In the genomic region with DNA sequence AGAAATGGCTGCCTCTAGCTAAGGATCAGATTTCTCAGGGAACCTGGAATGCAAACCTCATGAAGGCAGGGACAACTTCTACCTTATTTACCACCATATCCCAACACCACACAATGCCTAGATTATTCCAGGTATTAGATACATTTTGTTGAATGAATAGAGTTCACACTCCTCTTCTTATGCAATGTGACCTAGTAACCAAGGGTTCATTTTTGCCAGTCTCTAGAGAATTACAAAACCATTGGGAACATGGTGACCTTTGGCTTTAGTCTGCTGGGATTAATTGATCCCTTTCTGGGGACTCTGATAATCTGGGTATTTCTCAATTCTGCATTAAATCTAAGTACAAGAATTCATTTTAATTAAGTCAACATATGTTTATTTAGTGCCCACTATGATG, we compare ENCODE assay signal across 1 cellular context.
TF ChIP-seq lines count a peak whose summit lies in the region.

No MANE protein-coding gene starts in this region.

TF ChIP-seq in HepG2, 621 proteins besides CTCF, POLR2A, EP300 and RAD21 (continued from another document and continues in another):
- TF ChIP-seq ZBED4 (CRISPR knock-in tag; IDR thresholded peaks at IDR 0.05; ENCODE audit: borderline replicate concordance) = no peak
- peak; percentile 86 for TF ChIP-seq NR2F2 (IDR thresholded peaks at IDR 0.05; ENCODE audit: borderline replicate concordance, low read depth)
- TF ChIP-seq HOXA3 (CRISPR knock-in tag; IDR thresholded peaks at IDR 0.05) = no peak
- TF ChIP-seq ELF1 (CRISPR knock-in tag; IDR thresholded peaks at IDR 0.05) = no peak
- no peak for TF ChIP-seq ZNF747 (CRISPR knock-in tag; IDR thresholded peaks at IDR 0.05; ENCODE audit: borderline replicate concordance)
- peak; percentile 58; the same call in 1 of the 2 replicates for TF ChIP-seq KDM1A (CRISPR knock-in tag; IDR thresholded peaks at IDR 0.05)
- TF ChIP-seq ZNF543 (CRISPR knock-in tag; IDR thresholded peaks at IDR 0.05) = no peak
- 0 out of 2 replicates have a peak, but pooled peaks have one; percentile 21 for TF ChIP-seq MIER2 (CRISPR knock-in tag; IDR thresholded peaks at IDR 0.05)
- no peak for TF ChIP-seq SIN3B (IDR thresholded peaks at IDR 0.05; ENCODE audit: low read length)
- TF ChIP-seq, protein P1, sequence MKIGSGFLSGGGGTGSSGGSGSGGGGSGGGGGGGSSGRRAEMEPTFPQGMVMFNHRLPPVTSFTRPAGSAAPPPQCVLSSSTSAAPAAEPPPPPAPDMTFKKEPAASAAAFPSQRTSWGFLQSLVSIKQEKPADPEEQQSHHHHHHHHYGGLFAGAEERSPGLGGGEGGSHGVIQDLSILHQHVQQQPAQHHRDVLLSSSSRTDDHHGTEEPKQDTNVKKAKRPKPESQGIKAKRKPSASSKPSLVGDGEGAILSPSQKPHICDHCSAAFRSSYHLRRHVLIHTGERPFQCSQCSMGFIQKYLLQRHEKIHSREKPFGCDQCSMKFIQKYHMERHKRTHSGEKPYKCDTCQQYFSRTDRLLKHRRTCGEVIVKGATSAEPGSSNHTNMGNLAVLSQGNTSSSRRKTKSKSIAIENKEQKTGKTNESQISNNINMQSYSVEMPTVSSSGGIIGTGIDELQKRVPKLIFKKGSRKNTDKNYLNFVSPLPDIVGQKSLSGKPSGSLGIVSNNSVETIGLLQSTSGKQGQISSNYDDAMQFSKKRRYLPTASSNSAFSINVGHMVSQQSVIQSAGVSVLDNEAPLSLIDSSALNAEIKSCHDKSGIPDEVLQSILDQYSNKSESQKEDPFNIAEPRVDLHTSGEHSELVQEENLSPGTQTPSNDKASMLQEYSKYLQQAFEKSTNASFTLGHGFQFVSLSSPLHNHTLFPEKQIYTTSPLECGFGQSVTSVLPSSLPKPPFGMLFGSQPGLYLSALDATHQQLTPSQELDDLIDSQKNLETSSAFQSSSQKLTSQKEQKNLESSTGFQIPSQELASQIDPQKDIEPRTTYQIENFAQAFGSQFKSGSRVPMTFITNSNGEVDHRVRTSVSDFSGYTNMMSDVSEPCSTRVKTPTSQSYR (CRISPR knock-in tag; IDR thresholded peaks at IDR 0.05; ENCODE audit: borderline replicate concordance) = no peak
- no peak for TF ChIP-seq TCF7L2 (IDR thresholded peaks at IDR 0.05; ENCODE audit: low read depth, low read length)
- no peak for TF ChIP-seq BHLHE40 (IDR thresholded peaks at IDR 0.05; ENCODE audit: low read length)
- TF ChIP-seq ZNF276 (CRISPR knock-in tag; IDR thresholded peaks at IDR 0.05; ENCODE audit: low read depth) = no peak
- TF ChIP-seq ZNF317 (CRISPR knock-in tag; IDR thresholded peaks at IDR 0.05) = no peak
- no peak for TF ChIP-seq HNRNPK (IDR thresholded peaks at IDR 0.05; ENCODE audit: low read depth, low read length, poor library complexity, severe bottlenecking)
- TF ChIP-seq FOXA3 (CRISPR knock-in tag; IDR thresholded peaks at IDR 0.05) = peak; percentile 69; the same call in 1 of the 2 replicates
- TF ChIP-seq ZNF674 (CRISPR knock-in tag; IDR thresholded peaks at IDR 0.05; ENCODE audit: low read depth) = no peak
- TF ChIP-seq, protein P2, sequence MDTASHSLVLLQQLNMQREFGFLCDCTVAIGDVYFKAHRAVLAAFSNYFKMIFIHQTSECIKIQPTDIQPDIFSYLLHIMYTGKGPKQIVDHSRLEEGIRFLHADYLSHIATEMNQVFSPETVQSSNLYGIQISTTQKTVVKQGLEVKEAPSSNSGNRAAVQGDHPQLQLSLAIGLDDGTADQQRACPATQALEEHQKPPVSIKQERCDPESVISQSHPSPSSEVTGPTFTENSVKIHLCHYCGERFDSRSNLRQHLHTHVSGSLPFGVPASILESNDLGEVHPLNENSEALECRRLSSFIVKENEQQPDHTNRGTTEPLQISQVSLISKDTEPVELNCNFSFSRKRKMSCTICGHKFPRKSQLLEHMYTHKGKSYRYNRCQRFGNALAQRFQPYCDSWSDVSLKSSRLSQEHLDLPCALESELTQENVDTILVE (CRISPR knock-in tag; IDR thresholded peaks at IDR 0.05) = 0 out of 2 replicates have a peak, but pooled peaks have one; percentile 13
- TF ChIP-seq NR0B2 (CRISPR knock-in tag; IDR thresholded peaks at IDR 0.05) = no peak
- TF ChIP-seq TRIM24 (CRISPR knock-in tag; IDR thresholded peaks at IDR 0.05) = peak; percentile 89
- no peak for TF ChIP-seq ZNF335 (CRISPR knock-in tag; IDR thresholded peaks at IDR 0.05)
- TF ChIP-seq NCOA2 (CRISPR knock-in tag; IDR thresholded peaks at IDR 0.05) = peak; percentile 37; the same call in 1 of the 2 replicates
- TF ChIP-seq NR2F1 (CRISPR knock-in tag; IDR thresholded peaks at IDR 0.05) = peak; percentile 87 to 88
- peak; percentile 71; the same call in 1 of the 2 replicates for TF ChIP-seq FOXK1 (CRISPR knock-in tag; IDR thresholded peaks at IDR 0.05; ENCODE audit: borderline replicate concordance, low read depth)
- no peak for TF ChIP-seq SP5 (CRISPR knock-in tag; IDR thresholded peaks at IDR 0.05; ENCODE audit: borderline replicate concordance, low read depth)
- TF ChIP-seq HDAC2 (CRISPR knock-in tag; IDR thresholded peaks at IDR 0.05) = peak; percentile 62
- TF ChIP-seq ZBTB21 (CRISPR knock-in tag; IDR thresholded peaks at IDR 0.05) = no peak
- TF ChIP-seq SOX5 (CRISPR knock-in tag; IDR thresholded peaks at IDR 0.05; ENCODE audit: borderline replicate concordance) = 0 out of 2 replicates have a peak, but pooled peaks have one; percentile 52
- no peak for TF ChIP-seq JUN (CRISPR knock-in tag; IDR thresholded peaks at IDR 0.05)
- TF ChIP-seq ZNF672 (CRISPR knock-in tag; IDR thresholded peaks at IDR 0.05) = no peak
- TF ChIP-seq ZNF24 (IDR thresholded peaks at IDR 0.05) = peak; percentile 80
- TF ChIP-seq FOXM1 (CRISPR knock-in tag; IDR thresholded peaks at IDR 0.05) = no peak
- no peak for TF ChIP-seq ZNF577 (CRISPR knock-in tag; IDR thresholded peaks at IDR 0.05; ENCODE audit: borderline replicate concordance, low read depth)
- no peak for TF ChIP-seq ZNF598 (CRISPR knock-in tag; IDR thresholded peaks at IDR 0.05; ENCODE audit: borderline replicate concordance)
- TF ChIP-seq NCOR1 (IDR thresholded peaks at IDR 0.05; ENCODE audit: borderline replicate concordance, low read length) = peak; percentile 81; the same call in 1 of the 2 replicates
- no peak for TF ChIP-seq ZNF7 (CRISPR knock-in tag; IDR thresholded peaks at IDR 0.05)
- no peak for TF ChIP-seq NFE2L1 (CRISPR knock-in tag; IDR thresholded peaks at IDR 0.05; ENCODE audit: borderline replicate concordance)
- TF ChIP-seq ZMYM2 (CRISPR knock-in tag; IDR thresholded peaks at IDR 0.05) = peak; percentile 98
- no peak for TF ChIP-seq ZNF318 (CRISPR knock-in tag; IDR thresholded peaks at IDR 0.05)
- no peak for TF ChIP-seq FOXC1 (CRISPR knock-in tag; IDR thresholded peaks at IDR 0.05; ENCODE audit: borderline replicate concordance)
- TF ChIP-seq, protein P3, sequence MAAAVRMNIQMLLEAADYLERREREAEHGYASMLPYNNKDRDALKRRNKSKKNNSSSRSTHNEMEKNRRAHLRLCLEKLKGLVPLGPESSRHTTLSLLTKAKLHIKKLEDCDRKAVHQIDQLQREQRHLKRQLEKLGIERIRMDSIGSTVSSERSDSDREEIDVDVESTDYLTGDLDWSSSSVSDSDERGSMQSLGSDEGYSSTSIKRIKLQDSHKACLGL (CRISPR knock-in tag; IDR thresholded peaks at IDR 0.05) = no peak
- TF ChIP-seq SMAD3 (CRISPR knock-in tag; IDR thresholded peaks at IDR 0.05) = 0 out of 2 replicates have a peak, but pooled peaks have one; percentile 66
- no peak for TF ChIP-seq ZSCAN21 (CRISPR knock-in tag; IDR thresholded peaks at IDR 0.05; ENCODE audit: borderline replicate concordance)
- TF ChIP-seq TOPORS (CRISPR knock-in tag; IDR thresholded peaks at IDR 0.05) = no peak
